ENCODE assay signal across 10 cellular contexts in the genomic region with DNA sequence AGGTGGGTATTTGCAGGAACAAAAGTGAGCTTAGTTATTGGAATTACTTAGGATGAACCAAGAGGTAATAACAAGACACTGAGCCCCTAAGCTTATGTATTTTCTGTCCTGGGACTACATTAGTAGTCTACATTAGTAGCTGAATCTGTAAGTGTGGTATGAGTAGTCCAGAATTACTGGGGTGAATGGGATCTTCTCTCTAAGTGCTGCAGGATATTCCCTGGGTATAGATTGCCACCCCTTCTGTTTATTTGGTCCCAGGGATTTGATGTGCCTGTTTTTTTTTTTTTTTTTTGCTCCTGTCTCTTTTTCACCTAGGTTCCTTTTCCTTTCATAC. TPM values are rescaled to one million over a fixed set of nuclear protein-coding genes. Genes with fewer than 3 reads are reported as not detected.
DNase-seq lines count a peak whose midpoint lies in the region; ATAC-seq and TF ChIP-seq lines count a peak whose summit lies in the region.
"Had no signal": no experiment of that assay in that cellular context is flagged by ENCODE, and none has a peak within 500 bp of the region (broad histone marks: within the 10 kb centered on the region; RNA-seq: fewer than 3 reads in every experiment).

No MANE protein-coding gene starts in this region.

- no peak overlapping the region for H3K27ac Mint-ChIP-seq in neural crest cell (ENCODE audit: unreplicated experiment)

- ATAC-seq in GM18873 (IDR thresholded peaks at IDR 0.05; ENCODE audit: low FRiP score, unreplicated experiment) (peak; percentile 27), HG02798 (IDR thresholded peaks at IDR 0.05; ENCODE audit: poor library complexity, unreplicated experiment) (peak; percentile 26)

- DNase-seq in neural crest cell (ENCODE audit: low read depth, low spot score): no peak
- DNase-seq in cerebellar nuclear complex (lab: John Stamatoyannopoulos, UW): no peak
- DNase-seq in NCI-H1092 (lab: John Stamatoyannopoulos, UW): no peak
- no peak for DNase-seq in putamen (ENCODE audit: low spot score)
- DNase-seq in activated CD8-positive, alpha-beta memory T cell treated with anti-CD3 and anti-CD28 coated beads, Interleukin-2, amount 50 U/mL, for 48 hours: no peak
- DNase-seq: kidney, SJCRH30 had no signal

- no peaks in the 10 kb centered on the region for H3K9me3 Mint-ChIP-seq in neural crest cell

- no peaks in the 10 kb centered on the region for H3K27me3 Mint-ChIP-seq in neural crest cell (ENCODE audit: low read depth)

- TF ChIP-seq CTCF in VCaP (conservative IDR thresholded peaks at IDR 0.05) (no peak), neural crest cell (conservative IDR thresholded peaks at IDR 0.05) (no peak)

- H3K4me1 Mint-ChIP-seq in neural crest cell: peaks cover 23% of the 10 kb centered on the region

- peak overlapping the region; percentile 18 for H3K4me3 Mint-ChIP-seq in neural crest cell

- H3K27ac ChIP-seq in VCaP: peak overlapping the region; percentile 92
- H3K27ac ChIP-seq: SJCRH30 had no signal

- H3K36me3 Mint-ChIP-seq in neural crest cell (ENCODE audit: low read depth): no peaks in the 10 kb centered on the region

RNA-seq across cellular contexts. Expression of gene CD2AP, which starts 5.9 kb away (rescaled TPM):
- total RNA-seq in neural crest cell: 12.4 and 12.5 TPM in 2 replicates
